ENCODE assay signal across 23 cellular contexts in the genomic region with DNA sequence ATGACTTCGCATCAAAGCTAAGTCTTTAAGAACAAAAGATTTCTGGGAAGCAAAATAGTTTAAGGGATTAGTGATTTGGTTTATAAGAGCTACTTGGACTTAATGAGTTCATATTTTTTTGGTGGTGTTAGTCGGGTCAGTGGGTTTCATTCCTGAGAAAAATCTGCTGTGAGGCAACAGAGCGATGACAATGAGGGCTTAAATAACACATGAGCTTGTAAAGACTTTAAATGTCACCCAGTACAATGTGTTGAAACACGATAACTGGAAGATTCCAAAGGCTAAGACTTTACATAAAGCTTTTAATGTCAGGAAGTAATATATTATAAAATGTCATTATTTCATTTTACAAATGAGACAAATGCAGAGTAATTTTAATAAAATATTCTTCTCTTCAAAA.
"Had no signal": no experiment of that assay in that cellular context is flagged by ENCODE, and none has a peak within 500 bp of the region (broad histone marks: within the 10 kb centered on the region; RNA-seq: fewer than 3 reads in every experiment).

No MANE protein-coding gene starts in this region.

- H3K4me1 ChIP-seq: left lung, pancreas, upper lobe of left lung had no signal

- H3K9me3 ChIP-seq: body of pancreas, left lung, neutrophil, pancreas, upper lobe of left lung had no signal

- DNase-seq: activated CD4-positive, alpha-beta T cell treated with anti-CD3 and anti-CD28 coated beads for 1 hour; activated CD4-positive, alpha-beta T cell treated with anti-CD3 and anti-CD28 coated beads, Interleukin-2, amount 50 U/mL, for 1 hour; activated CD8-positive, alpha-beta T cell treated with anti-CD3 and anti-CD28 coated beads, Interleukin-2, amount 10 ng/mL, durations not matched to agents 7 days and 5 days; activated gamma-delta T cell; activated naive CD4-positive, alpha-beta T cell treated with anti-CD3 and anti-CD28 coated beads, Interleukin-2, amount 50 U/mL, for 16 hours; activated naive CD8-positive, alpha-beta T cell treated with anti-CD3 and anti-CD28 coated beads, Interleukin-2, amount 50 U/mL, for 24 hours; body of pancreas; erythroblast; foreskin fibroblast; left lung; natural killer cell; pancreas; stimulated activated CD4-positive, alpha-beta T cell treated with anti-CD3 and anti-CD28 coated beads, Interleukin-15, amount 100 ng/mL, for 24 hours; stimulated activated CD4-positive, alpha-beta T cell treated with anti-CD3 and anti-CD28 coated beads, Interleukin-2, amount 100 ng/mL, for 48 hours; stimulated activated CD8-positive, alpha-beta memory T cell treated with anti-CD3 and anti-CD28 coated beads, Interleukin-4, amount 100 ng/mL, for 48 hours; stimulated activated naive B cell treated with anti-CD40 and anti-IgM and Interleukin-4, amounts not matched to agents 10 μg/mL and 1 μg/mL and 100 μg/mL, for 72 hours; T-helper 1 cell; upper lobe of left lung had no signal

- H3K36me3 Mint-ChIP-seq: natural killer cell; stimulated activated naive B cell treated with anti-CD40 and anti-IgM and Interleukin-4, amounts not matched to agents 10 μg/mL and 1 μg/mL and 100 μg/mL, for 72 hours had no signal

- H3K4me3 Mint-ChIP-seq: activated CD8-positive, alpha-beta T cell treated with anti-CD3 and anti-CD28 coated beads, Interleukin-2, amount 10 ng/mL, durations not matched to agents 7 days and 5 days; activated naive CD8-positive, alpha-beta T cell treated with anti-CD3 and anti-CD28 coated beads, Interleukin-2, amount 50 U/mL, for 24 hours; activated T-helper 1 cell treated with anti-CD3 and anti-CD28 coated beads, Interleukin-12 subunit alpha, Interleukin-12 subunit beta, Interleukin-2, Interleukin-4 antibody, amounts not matched to agents 30 ng/mL and 10 ng/mL and 1 ng/mL, durations not matched to agents 14 hours and 24 hours and 36 hours; natural killer cell; stimulated activated naive B cell treated with anti-CD40 and anti-IgM and Interleukin-4, amounts not matched to agents 10 μg/mL and 1 μg/mL and 100 μg/mL, for 72 hours had no signal

- H3K4me3 ChIP-seq: body of pancreas, cardiac muscle cell, left lung, pancreas, smooth muscle cell, upper lobe of left lung had no signal

- H3K27me3 Mint-ChIP-seq: stimulated activated naive B cell treated with anti-CD40 and anti-IgM and Interleukin-4, amounts not matched to agents 10 μg/mL and 1 μg/mL and 100 μg/mL, for 72 hours had no signal

- H3K27ac ChIP-seq: body of pancreas, cardiac muscle cell, left lung, neutrophil, pancreas, upper lobe of left lung had no signal

- H3K36me3 ChIP-seq: cardiac muscle cell, left lung, neutrophil, pancreas, upper lobe of left lung had no signal

- H3K27ac Mint-ChIP-seq: activated CD8-positive, alpha-beta T cell treated with anti-CD3 and anti-CD28 coated beads, Interleukin-2, amount 10 ng/mL, durations not matched to agents 7 days and 5 days; activated naive CD8-positive, alpha-beta T cell treated with anti-CD3 and anti-CD28 coated beads, Interleukin-2, amount 50 U/mL, for 24 hours; activated T-helper 1 cell treated with anti-CD3 and anti-CD28 coated beads, Interleukin-12 subunit alpha, Interleukin-12 subunit beta, Interleukin-2, Interleukin-4 antibody, amounts not matched to agents 30 ng/mL and 10 ng/mL and 1 ng/mL, durations not matched to agents 14 hours and 24 hours and 36 hours; natural killer cell; stimulated activated naive B cell treated with anti-CD40 and anti-IgM and Interleukin-4, amounts not matched to agents 10 μg/mL and 1 μg/mL and 100 μg/mL, for 72 hours had no signal

- H3K9me3 Mint-ChIP-seq: activated naive CD8-positive, alpha-beta T cell treated with anti-CD3 and anti-CD28 coated beads, Interleukin-2, amount 50 U/mL, for 24 hours; activated T-helper 1 cell treated with anti-CD3 and anti-CD28 coated beads, Interleukin-12 subunit alpha, Interleukin-12 subunit beta, Interleukin-2, Interleukin-4 antibody, amounts not matched to agents 30 ng/mL and 10 ng/mL and 1 ng/mL, durations not matched to agents 14 hours and 24 hours and 36 hours; stimulated activated naive B cell treated with anti-CD40 and anti-IgM and Interleukin-4, amounts not matched to agents 10 μg/mL and 1 μg/mL and 100 μg/mL, for 72 hours had no signal

- H3K4me1 Mint-ChIP-seq: activated naive CD8-positive, alpha-beta T cell treated with anti-CD3 and anti-CD28 coated beads, Interleukin-2, amount 50 U/mL, for 24 hours; natural killer cell; stimulated activated naive B cell treated with anti-CD40 and anti-IgM and Interleukin-4, amounts not matched to agents 10 μg/mL and 1 μg/mL and 100 μg/mL, for 72 hours had no signal

- H3K4me2 ChIP-seq: smooth muscle cell had no signal

- ATAC-seq: activated CD8-positive, alpha-beta T cell treated with anti-CD3 and anti-CD28 coated beads, Interleukin-2, amount 10 ng/mL, durations not matched to agents 7 days and 5 days; activated naive CD8-positive, alpha-beta T cell treated with anti-CD3 and anti-CD28 coated beads, Interleukin-2, amount 50 U/mL, for 24 hours; body of pancreas; left lung; natural killer cell; pancreas; sciatic nerve; stimulated activated naive B cell treated with anti-CD40 and anti-IgM and Interleukin-4, amounts not matched to agents 10 μg/mL and 1 μg/mL and 100 μg/mL, for 72 hours had no signal

- H3K27me3 ChIP-seq: body of pancreas, cardiac muscle cell, left lung, neutrophil, pancreas, upper lobe of left lung had no signal
